In genomic region chr4:156517956-156518355, GRCh38 we compare ENCODE assay signal across 8 cellular contexts.
"Had no signal": no experiment of that assay in that cellular context is flagged by ENCODE, and none has a peak within 500 bp of the region (broad histone marks: within the 10 kb centered on the region; RNA-seq: fewer than 3 reads in every experiment).

No MANE protein-coding gene starts in this region.

- ATAC-seq: GM12878 had no signal

- FAIRE-seq: G401.6, GM12878, GM12891, GM12892, GM18507, GM19239 had no signal

- DNase-seq: GDM1, GF-D8 had no signal

- H3K4me3 ChIP-seq: GM12878 had no signal
